Comparison of ENCODE assay signal across 25 cellular contexts in the genomic region with DNA sequence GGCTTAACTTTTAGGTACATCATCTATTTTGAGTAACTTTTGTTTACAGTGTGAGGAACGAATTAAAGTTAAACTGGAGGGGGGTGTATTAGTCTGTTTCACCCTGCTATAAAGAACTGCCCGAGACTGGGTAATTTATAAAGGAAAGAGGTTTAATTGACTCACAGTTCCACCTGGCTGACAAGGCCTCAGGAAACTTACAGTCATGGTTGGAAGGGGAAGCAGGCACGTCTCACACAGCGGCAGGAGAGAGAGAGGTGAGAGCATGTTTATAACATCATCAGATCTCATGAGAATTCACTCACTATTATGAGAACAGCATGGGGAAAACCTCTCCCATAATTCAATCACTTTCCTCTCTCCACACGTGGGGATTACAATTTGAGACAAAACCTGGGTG.
DNase-seq lines count a peak whose midpoint lies in the region; TF ChIP-seq lines count a peak whose summit lies in the region.
"Had no signal": no experiment of that assay in that cellular context is flagged by ENCODE, and none has a peak within 500 bp of the region (broad histone marks: within the 10 kb centered on the region; RNA-seq: fewer than 3 reads in every experiment).

No MANE protein-coding gene starts in this region.

- no peak overlapping the region for H3K4me3 ChIP-seq in HEK293 (ENCODE audit: low read depth, low read length)
- H3K4me3 ChIP-seq: A549; BLaER1; BLaER1 treated with 17β-estradiol and CSF1 and Interleukin-3, amounts not matched to agents 10 nM and 100 nM had no signal

- H3K4me1 ChIP-seq in HEK293 (ENCODE audit: control insufficient read depth, insufficient read depth, low read length): no peaks in the 10 kb centered on the region
- H3K4me1 ChIP-seq: A549, BE2C, Caco-2 had no signal

- no peaks in the 10 kb centered on the region for H3K36me3 ChIP-seq in HEK293 (ENCODE audit: control insufficient read depth in 2 of 2, insufficient read depth in 1 of 2, low read length in 2 of 2)
- H3K36me3 ChIP-seq: BE2C; BLaER1; BLaER1 treated with 17β-estradiol and CSF1 and Interleukin-3, amounts not matched to agents 10 nM and 100 nM had no signal

- TF ChIP-seq CTCF in HEK293 (tag by site-specific recombination; IDR thresholded peaks at IDR 0.05): no peak

- no peak for DNase-seq in nucleus accumbens (lab: John Stamatoyannopoulos, UW)
- DNase-seq: 8988T; ACHN; AML-193; BE2C; C1 segment of cervical spinal cord; Caco-2; Calu3; CD4-positive, alpha-beta memory T cell; CD4-positive, alpha-beta T cell; CD4-positive, CD25-positive, alpha-beta regulatory T cell; CD8-positive, alpha-beta memory T cell; CD8-positive, alpha-beta T cell; COR-L47; DMS 273 treated with DMSO at 0.1 percent for 48 hours; DMS153; DMS53; DND-41; EL had no signal

- no peak overlapping the region for H3K27ac ChIP-seq in HEK293 (ENCODE audit: extremely low read depth, low read depth, low read length)
- H3K27ac ChIP-seq: 22Rv1; A549; BLaER1; BLaER1 treated with 17β-estradiol and CSF1 and Interleukin-3, amounts not matched to agents 10 nM and 100 nM; C4-2B had no signal

- POLR2A ChIA-PET in HEK293 (lab: Yijun Ruan, JAX): no interaction called here

- H3K9me3 ChIP-seq in HEK293 (ENCODE audit: control insufficient read depth, insufficient read depth, low read depth, low read length): no peaks in the 10 kb centered on the region; the same call in 1 of the 2 replicates
- H3K9me3 ChIP-seq: A549, BE2C, Caco-2 had no signal

- CTCF ChIA-PET in HEK293 (lab: Yijun Ruan, JAX): no interaction called here

TF ChIP-seq in HEK293, 187 proteins besides CTCF, POLR2A, EP300 and RAD21:
- TF ChIP-seq ZFP3 (tag by site-specific recombination; IDR thresholded peaks at IDR 0.05; ENCODE audit: low read depth) (no peak), ZEB2 (tag by site-specific recombination; IDR thresholded peaks at IDR 0.05) (no peak), SETDB1 (IDR thresholded peaks at IDR 0.05; ENCODE audit: insufficient read length, low read length) (peak; percentile 92)
